11 cellular contexts compared by ENCODE assay signal in genomic region chr5:148855249-148856008, GRCh38. TPM values are rescaled to one million over a fixed set of nuclear protein-coding genes. Genes with fewer than 3 reads are reported as not detected.
DNase-seq lines count a peak whose midpoint lies in the region; ATAC-seq and TF ChIP-seq lines count a peak whose summit lies in the region.
"Had no signal": no experiment of that assay in that cellular context is flagged by ENCODE, and none has a peak within 500 bp of the region (broad histone marks: within the 10 kb centered on the region; RNA-seq: fewer than 3 reads in every experiment).

No MANE protein-coding gene starts in this region.

- ATAC-seq in activated CD8-positive, alpha-beta memory T cell treated with anti-CD3 and anti-CD28 coated beads, Interleukin-2, amount 10 ng/mL, durations not matched to agents 7 days and 5 days: peak; percentile 82
- peak; percentile 37 for ATAC-seq in HG02798 (IDR thresholded peaks at IDR 0.05; ENCODE audit: poor library complexity, unreplicated experiment)

- no peaks in the 10 kb centered on the region for H3K9me3 ChIP-seq in uterus
- H3K9me3 ChIP-seq: SJCRH30 had no signal

- H3K27me3 Mint-ChIP-seq in activated CD8-positive, alpha-beta memory T cell treated with anti-CD3 and anti-CD28 coated beads, Interleukin-2, amount 10 ng/mL, durations not matched to agents 7 days and 5 days: peaks cover 2% of the 10 kb centered on the region
- H3K27me3 Mint-ChIP-seq: dendritic cell treated with granulocyte-macrophage colony-stimulating factor and Interleukin-4, amounts not matched to agents 40 ng/mL and 50 ng/mL, for 4 days had no signal

- no peaks in the 10 kb centered on the region for H3K36me3 ChIP-seq in uterus
- H3K36me3 ChIP-seq: SJCRH30 had no signal

- no peaks in the 10 kb centered on the region for H3K27me3 ChIP-seq in uterus

- no peak for TF ChIP-seq POLR2A in uterus (IDR thresholded peaks at IDR 0.05)

- H3K4me3 ChIP-seq in choroid plexus epithelial cell (ENCODE audit: low read depth, low read length): no peak overlapping the region
- H3K4me3 ChIP-seq in uterus: no peak overlapping the region
- H3K4me3 ChIP-seq: SJCRH30 had no signal

- H3K4me1 Mint-ChIP-seq in activated CD8-positive, alpha-beta memory T cell treated with anti-CD3 and anti-CD28 coated beads, Interleukin-2, amount 10 ng/mL, durations not matched to agents 7 days and 5 days: peaks cover 54% of the 10 kb centered on the region

- intact Hi-C loops in uterus (cut with DNase I; ENCODE audit: low total_unique reads): no loop called here

- H3K4me1 ChIP-seq in uterus: no peaks in the 10 kb centered on the region
- H3K4me1 ChIP-seq: SJCRH30 had no signal

- no peak overlapping the region for H3K4me3 Mint-ChIP-seq in activated CD8-positive, alpha-beta memory T cell treated with anti-CD3 and anti-CD28 coated beads, Interleukin-2, amount 10 ng/mL, durations not matched to agents 7 days and 5 days
- H3K4me3 Mint-ChIP-seq: dendritic cell treated with granulocyte-macrophage colony-stimulating factor and Interleukin-4, amounts not matched to agents 40 ng/mL and 50 ng/mL, for 4 days had no signal

- H3K27ac Mint-ChIP-seq in activated CD8-positive, alpha-beta memory T cell treated with anti-CD3 and anti-CD28 coated beads, Interleukin-2, amount 10 ng/mL, durations not matched to agents 7 days and 5 days: peak overlapping the region; percentile 88
- H3K27ac Mint-ChIP-seq: dendritic cell treated with granulocyte-macrophage colony-stimulating factor and Interleukin-4, amounts not matched to agents 40 ng/mL and 50 ng/mL, for 4 days had no signal

- H3K36me3 Mint-ChIP-seq in activated CD8-positive, alpha-beta memory T cell treated with anti-CD3 and anti-CD28 coated beads, Interleukin-2, amount 10 ng/mL, durations not matched to agents 7 days and 5 days: no peaks in the 10 kb centered on the region

- CTCF ChIA-PET in activated CD8-positive, alpha-beta memory T cell treated with anti-CD3 and anti-CD28 coated beads, Interleukin-2, amount 10 ng/mL, durations not matched to agents 7 days and 5 days (lab: Charles Lee): no interaction called here

- H3K9me3 Mint-ChIP-seq in activated CD8-positive, alpha-beta memory T cell treated with anti-CD3 and anti-CD28 coated beads, Interleukin-2, amount 10 ng/mL, durations not matched to agents 7 days and 5 days (ENCODE audit: low read depth): no peaks in the 10 kb centered on the region
- H3K9me3 Mint-ChIP-seq: dendritic cell treated with granulocyte-macrophage colony-stimulating factor and Interleukin-4, amounts not matched to agents 40 ng/mL and 50 ng/mL, for 4 days had no signal

- H3K27ac ChIP-seq in uterus: no peak overlapping the region
- H3K27ac ChIP-seq: SJCRH30 had no signal

- TF ChIP-seq CTCF in choroid plexus epithelial cell (conservative IDR thresholded peaks at IDR 0.05; ENCODE audit: low read depth, low read length) (no peak), uterus (IDR thresholded peaks at IDR 0.05) (no peak)

- peak; percentile 74 for DNase-seq in activated CD8-positive, alpha-beta memory T cell treated with anti-CD3 and anti-CD28 coated beads, Interleukin-2, amount 10 ng/mL, durations not matched to agents 7 days and 5 days
- DNase-seq in activated CD8-positive, alpha-beta memory T cell treated with anti-CD3 and anti-CD28 coated beads, Interleukin-2, amount 50 U/mL, for 48 hours: no peak
- DNase-seq in choroid plexus epithelial cell (ENCODE audit: low read depth): peak; percentile 7
- DNase-seq in smooth muscle cell of the brain vasculature (ENCODE audit: low read depth, low spot score): peak; percentile 65
- DNase-seq in amniotic stem cell (lab: John Stamatoyannopoulos, UW): no peak
- DNase-seq in uterus: no peak
- DNase-seq in DMS153 (lab: John Stamatoyannopoulos, UW): no peak
- DNase-seq: ACHN, SJCRH30 had no signal

RNA-seq across cellular contexts. Expression of gene ADRB2, which starts 29.0 kb away (rescaled TPM):
- total RNA-seq in activated CD8-positive, alpha-beta memory T cell treated with anti-CD3 and anti-CD28 coated beads, Interleukin-2, amount 10 ng/mL, durations not matched to agents 7 days and 5 days: 1 to 10 TPM; 1.7 to 4.4 TPM
- 1 to 10 TPM; 2.2 to 9.2 (median 3.0) TPM for total RNA-seq in uterus

Comparison
In these comparisons a context has a peak if more than half of its experiments do, and no peak if none do; other contexts are left out.
1. DNase-seq: peak in activated CD8-positive, alpha-beta memory T cell treated with anti-CD3 and anti-CD28 coated beads, Interleukin-2, amount 10 ng/mL, durations not matched to agents 7 days and 5 days (single experiment), choroid plexus epithelial cell (single experiment) and smooth muscle cell of the brain vasculature (single experiment); none in activated CD8-positive, alpha-beta memory T cell treated with anti-CD3 and anti-CD28 coated beads, Interleukin-2, amount 50 U/mL, for 48 hours (single experiment), amniotic stem cell (single experiment), uterus (0 of 2) and DMS153 (single experiment).